8 cellular contexts compared by ENCODE assay signal in genomic region chrX:101759000-101759399, GRCh38.
A peak's percentile ranks its signal among the peaks of the same experiment; 100 is the strongest.
DNase-seq lines count a peak whose midpoint lies in the region; ATAC-seq and TF ChIP-seq lines count a peak whose summit lies in the region.

No MANE protein-coding gene starts in this region.

- intact Hi-C loops in right lobe of liver (cut with DNase I), result no loop called here

- no peak overlapping the region for H3K27ac ChIP-seq in SJCRH30
- no peak overlapping the region for H3K27ac ChIP-seq in right lobe of liver
- no peak overlapping the region for H3K27ac ChIP-seq in upper lobe of left lung

- TF ChIP-seq POLR2A in right lobe of liver (IDR thresholded peaks at IDR 0.05), result no peak
- no peak for TF ChIP-seq POLR2A in upper lobe of left lung (IDR thresholded peaks at IDR 0.05)

- H3K4me1 ChIP-seq in SJCRH30 (no peaks in the 10 kb centered on the region; the same call in 1 of the 2 replicates), right lobe of liver (no peaks in the 10 kb centered on the region), upper lobe of left lung (no peaks in the 10 kb centered on the region)

- H3K36me3 ChIP-seq in SJCRH30 (no peaks in the 10 kb centered on the region), right lobe of liver (no peaks in the 10 kb centered on the region), upper lobe of left lung (no peaks in the 10 kb centered on the region)

- ATAC-seq in GM18517 (IDR thresholded peaks at IDR 0.05; ENCODE audit: unreplicated experiment) (peak; percentile 81), HG03139 (IDR thresholded peaks at IDR 0.05; ENCODE audit: unreplicated experiment) (peak; percentile 82), right lobe of liver (peak; percentile 68 to 75 (median 70)), upper lobe of left lung (ENCODE audit: low FRiP score in 2 of 2) (peak in 1 of 2 donors; percentile 79)

- no peak for TF ChIP-seq EP300 in upper lobe of left lung (IDR thresholded peaks at IDR 0.05)

- peak; percentile 19 for DNase-seq in AG20443 (ENCODE audit: low spot score)
- DNase-seq in SJCRH30, result peak; percentile 79 to 86
- DNase-seq in cerebellar cortex (ENCODE audit: low spot score), result peak; percentile 12
- DNase-seq in right lobe of liver, result peak in 1 of 3 donors; percentile 22
- DNase-seq in upper lobe of left lung, result peak in 1 of 2 donors; percentile 27
- no peak for DNase-seq in SHP77 (lab: John Stamatoyannopoulos, UW)

- H3K4me3 ChIP-seq in SJCRH30, result no peak overlapping the region
- no peak overlapping the region for H3K4me3 ChIP-seq in right lobe of liver
- H3K4me3 ChIP-seq in upper lobe of left lung, result no peak overlapping the region

- peak; percentile 35 to 51 (median 49) for TF ChIP-seq CTCF in right lobe of liver (IDR thresholded peaks at IDR 0.05)
- TF ChIP-seq CTCF in upper lobe of left lung (IDR thresholded peaks at IDR 0.05), result peak in 5 of 6 experiments; percentile 19 to 43 (median 32)

- H3K27me3 ChIP-seq in SJCRH30 (no peaks in the 10 kb centered on the region), right lobe of liver (peaks cover 0 to 4% of the 10 kb centered on the region in 2 donors), upper lobe of left lung (no peaks in the 10 kb centered on the region)

- WGBS in right lobe of liver (ENCODE audit: insufficient coverage, low coverage, low lambda C conversion rate, missing lambda C conversion rate), result 17% methylated on average over 1 of the region's 1 CpG
- WGBS in upper lobe of left lung, 2 donors, result 0 to 10% methylated on average over 1 of the region's 1 CpG

- H3K9me3 ChIP-seq in SJCRH30 (replicated peaks) (no peaks in the 10 kb centered on the region), right lobe of liver (no peaks in the 10 kb centered on the region), upper lobe of left lung (no peaks in the 10 kb centered on the region)

Comparison
In these comparisons a context has a peak if more than half of its experiments do, and no peak if none do; other contexts are left out.
1. DNase-seq: peak in AG20443 (single experiment), SJCRH30 (2 of 2) and cerebellar cortex (single experiment); none in SHP77 (0 of 2).